In the genomic region with DNA sequence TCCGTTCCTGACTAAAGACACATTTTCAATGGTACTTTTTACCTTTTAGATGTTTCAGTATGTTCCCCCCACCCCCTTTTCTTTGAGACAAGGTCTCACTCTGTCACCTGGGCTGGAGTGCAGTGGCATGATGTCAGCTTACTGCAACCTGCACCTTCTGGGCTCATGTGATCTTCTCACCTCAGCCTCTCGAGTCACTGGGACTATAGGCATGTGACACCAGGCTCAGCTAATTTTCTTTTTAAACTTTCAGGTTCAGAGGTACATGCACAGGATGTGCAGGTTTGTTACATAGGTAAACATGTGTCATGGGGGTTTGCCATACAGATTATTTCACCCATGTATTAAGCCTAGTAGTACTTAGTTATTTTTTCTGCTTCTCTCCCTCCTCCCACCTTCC, we compare ENCODE assay signal across 32 cellular contexts.
DNase-seq lines count a peak whose midpoint lies in the region; ATAC-seq, FAIRE-seq and TF ChIP-seq lines count a peak whose summit lies in the region.
"Had no signal": no experiment of that assay in that cellular context is flagged by ENCODE, and none has a peak within 500 bp of the region (broad histone marks: within the 10 kb centered on the region; RNA-seq: fewer than 3 reads in every experiment).

No MANE protein-coding gene starts in this region.

- H3K79me2 ChIP-seq in GM12878 (ENCODE audit: control insufficient read depth, insufficient read depth, low read length): no peaks in the 10 kb centered on the region
- H3K79me2 ChIP-seq: parathyroid adenoma had no signal

- SMC1A ChIA-PET in GM12878 (lab: Charles Lee; ENCODE audit: uncharacterized antibody, unreplicated experiment): interaction anchor here (0.8 to 7.4 kb wide), 17 partner anchors 9 to 381 kb away, joined by 3 to 43 read pairs (median 4); partner anchors contain the start of genes RPA3 and UMAD1

- H3K4me3 ChIP-seq in GM12878 (no peak overlapping the region), A673 (ENCODE audit: low read depth, low read length, poor library complexity, severe bottlenecking) (no peak overlapping the region)
- H3K4me3 ChIP-seq: neural progenitor cell, suprapubic skin, upper lobe of left lung had no signal

- no peak for ATAC-seq in GM12878
- no peak for ATAC-seq in stimulated activated memory B cell treated with anti-CD40 and anti-IgM and Interleukin-4, amounts not matched to agents 10 μg/mL and 1 μg/mL and 100 μg/mL, for 72 hours
- ATAC-seq: left colon had no signal

- in situ Hi-C loops in GM12878 (cut with MboI): no loop called here

- no peak for TF ChIP-seq EP300 in GM12878 (IDR thresholded peaks at IDR 0.05; ENCODE audit: borderline replicate concordance in 1 of 2, control insufficient read depth in 1 of 2, low read depth in 2 of 2, low read length in 2 of 2)

- H3K4me3 Mint-ChIP-seq in activated CD4-positive, alpha-beta T cell treated with anti-CD3 and anti-CD28 coated beads, Interleukin-2, amount 10 ng/mL, durations not matched to agents 7 days and 5 days: no peak overlapping the region
- H3K4me3 Mint-ChIP-seq in IgD-negative memory B cell: peak overlapping the region in 3 of 4 donors; percentile 54 to 84 (median 58)
- no peak overlapping the region for H3K4me3 Mint-ChIP-seq in stimulated activated memory B cell treated with anti-CD40 and anti-IgM and Interleukin-4, amounts not matched to agents 10 μg/mL and 1 μg/mL and 100 μg/mL, for 72 hours
- H3K4me3 Mint-ChIP-seq: activated CD8-positive, alpha-beta memory T cell treated with anti-CD3 and anti-CD28 coated beads, Interleukin-2, amount 10 ng/mL, durations not matched to agents 7 days and 5 days; neural progenitor cell had no signal

- peak overlapping the region; percentile 65 for H3K27ac Mint-ChIP-seq in activated CD4-positive, alpha-beta T cell treated with anti-CD3 and anti-CD28 coated beads, Interleukin-2, amount 10 ng/mL, durations not matched to agents 7 days and 5 days
- H3K27ac Mint-ChIP-seq in IgD-negative memory B cell: peak overlapping the region; percentile 67 to 96 (median 72)
- peak overlapping the region; percentile 67 for H3K27ac Mint-ChIP-seq in stimulated activated memory B cell treated with anti-CD40 and anti-IgM and Interleukin-4, amounts not matched to agents 10 μg/mL and 1 μg/mL and 100 μg/mL, for 72 hours
- H3K27ac Mint-ChIP-seq: activated CD4-positive, alpha-beta T cell treated with anti-CD3 and anti-CD28 coated beads, Interleukin-2, amount 10 ng/mL, durations not matched to agents 24 days and 14 days; activated CD8-positive, alpha-beta memory T cell treated with anti-CD3 and anti-CD28 coated beads, Interleukin-2, amount 10 ng/mL, durations not matched to agents 7 days and 5 days; neural progenitor cell; stimulated activated effector memory CD8-positive, alpha-beta T cell treated with anti-CD3 and anti-CD28 coated beads, Interleukin-12 subunit alpha, Interleukin-12 subunit beta, amount 100 ng/mL, for 72 hours had no signal

- H3K36me3 ChIP-seq in GM12878 (ENCODE audit: control insufficient read depth in 2 of 2, insufficient read depth in 2 of 2, low read length in 1 of 2): no peaks in the 10 kb centered on the region
- no peaks in the 10 kb centered on the region for H3K36me3 ChIP-seq in A673 (ENCODE audit: insufficient read depth, low read length, poor library complexity, severe bottlenecking)
- H3K36me3 ChIP-seq: neural progenitor cell, suprapubic skin, upper lobe of left lung had no signal

- no peak for FAIRE-seq in GM12878 (lab: Jason Lieb, UNC)
- FAIRE-seq: H1 had no signal

- H3K4me1 ChIP-seq in GM12878 (ENCODE audit: control insufficient read depth, insufficient read depth, low read length) (peaks cover 50% of the 10 kb centered on the region), A673 (ENCODE audit: insufficient read depth, low read length, poor library complexity, severe bottlenecking) (no peaks in the 10 kb centered on the region)
- H3K4me1 ChIP-seq: parathyroid adenoma, suprapubic skin, upper lobe of left lung had no signal

- H3K27me3 ChIP-seq in GM12878 (replicated peaks in 1 of 2; ENCODE audit: control insufficient read depth in 2 of 2, insufficient read depth in 2 of 2, low read length in 1 of 2) (no peaks in the 10 kb centered on the region), A673 (replicated peaks; ENCODE audit: insufficient read depth, low read depth, low read length, poor library complexity) (no peaks in the 10 kb centered on the region)
- H3K27me3 ChIP-seq: neural progenitor cell, suprapubic skin, upper lobe of left lung had no signal

- no peak for DNase-seq in activated CD4-positive, alpha-beta T cell treated with anti-CD3 and anti-CD28 coated beads, Interleukin-2, amount 10 ng/mL, durations not matched to agents 7 days and 5 days
- no peak for DNase-seq in activated CD4-positive, alpha-beta T cell treated with anti-CD3 and anti-CD28 coated beads for 1 hour
- DNase-seq in GM12878 (ENCODE audit: low read depth, low spot score): no peak
- no peak for DNase-seq in Kasumi-1 (lab: John Stamatoyannopoulos, UW)
- no peak for DNase-seq in A673 (ENCODE audit: low spot score)
- no peak for DNase-seq in NCI-H2029 (lab: John Stamatoyannopoulos, UW)
- DNase-seq: 8988T; activated CD4-positive, alpha-beta T cell treated with anti-CD3 and anti-CD28 coated beads, Interleukin-2, amount 10 ng/mL, durations not matched to agents 24 days and 14 days; activated T-cell treated with anti-CD3 and anti-CD28 coated beads, Interleukin-2, amount 50 U/mL, for 48 hours; caudate nucleus; DMS79; erythroblast; GDM1; hypothalamus; KBM-7; left colon; NCI-H1417 treated with DMSO at 0.1 percent for 48 hours; NCI-H2107; NCI-H446; NCI-H748 treated with DMSO at 0.1 percent for 48 hours; retina; SIG-M5; upper lobe of left lung had no signal

- H3K9me3 ChIP-seq in GM12878 (replicated peaks; ENCODE audit: control insufficient read depth, insufficient read depth, low read length) (peaks cover 8% of the 10 kb centered on the region; the same call in 2 of the 3 replicates), A673 (ENCODE audit: low read depth, low read length, poor library complexity, severe bottlenecking) (no peaks in the 10 kb centered on the region)
- H3K9me3 ChIP-seq: suprapubic skin, upper lobe of left lung had no signal

- POLR2A ChIA-PET in activated CD4-positive, alpha-beta T cell treated with anti-CD3 and anti-CD28 coated beads, Interleukin-2, amount 10 ng/mL, durations not matched to agents 7 days and 5 days (lab: Charles Lee): no interaction called here
- POLR2A ChIA-PET in GM12878 (lab: Charles Lee): interaction anchor here (1.1 to 2.9 kb wide), 3 partner anchors 45 to 150 kb away, joined by 4 to 10 read pairs (median 6); partner anchors contain the start of gene GLCCI1
- POLR2A ChIA-PET in A673 (lab: Charles Lee; ENCODE audit: low non-redundant PET): no interaction called here

- no peaks in the 10 kb centered on the region for H4K20me1 ChIP-seq in GM12878 (ENCODE audit: control insufficient read depth, insufficient read depth)

- H3K9ac ChIP-seq in GM12878 (ENCODE audit: control insufficient read depth, insufficient read depth, low read length): no peak overlapping the region
- H3K9ac ChIP-seq: neural progenitor cell, parathyroid adenoma had no signal

- H3K27ac ChIP-seq in GM12878 (ENCODE audit: control insufficient read depth, insufficient read depth) (no peak overlapping the region), A673 (ENCODE audit: low read depth, low read length, poor library complexity, severe bottlenecking) (no peak overlapping the region)
- H3K27ac ChIP-seq: neural progenitor cell, parathyroid adenoma, suprapubic skin, upper lobe of left lung, VCaP had no signal

- CTCF ChIA-PET in activated CD4-positive, alpha-beta T cell treated with anti-CD3 and anti-CD28 coated beads, Interleukin-2, amount 10 ng/mL, durations not matched to agents 7 days and 5 days (lab: Charles Lee): interaction anchor here (1.2 kb wide), 1 partner anchor 137 kb away, joined by 3 read pairs; no protein-coding TSS in a partner anchor
- CTCF ChIA-PET in GM12878 (lab: Yijun Ruan, JAX): interaction anchor here (1.0 to 1.4 kb wide), 2 partner anchors 102 to 136 kb away, joined by 3 to 4 read pairs; no protein-coding TSS in a partner anchor
- CTCF ChIA-PET in A673 (lab: Charles Lee): no interaction called here

- H3K36me3 Mint-ChIP-seq in activated CD4-positive, alpha-beta T cell treated with anti-CD3 and anti-CD28 coated beads, Interleukin-2, amount 10 ng/mL, durations not matched to agents 7 days and 5 days (ENCODE audit: low read depth): peaks cover 24% of the 10 kb centered on the region
- H3K36me3 Mint-ChIP-seq in IgD-negative memory B cell: peaks cover 12% of the 10 kb centered on the region
- H3K36me3 Mint-ChIP-seq in stimulated activated memory B cell treated with anti-CD40 and anti-IgM and Interleukin-4, amounts not matched to agents 10 μg/mL and 1 μg/mL and 100 μg/mL, for 72 hours: peaks cover 16% of the 10 kb centered on the region
- H3K36me3 Mint-ChIP-seq: neural progenitor cell; stimulated activated effector memory CD8-positive, alpha-beta T cell treated with anti-CD3 and anti-CD28 coated beads, Interleukin-12 subunit alpha, Interleukin-12 subunit beta, amount 100 ng/mL, for 72 hours had no signal

- H3K4me1 Mint-ChIP-seq in activated CD4-positive, alpha-beta T cell treated with anti-CD3 and anti-CD28 coated beads, Interleukin-2, amount 10 ng/mL, durations not matched to agents 7 days and 5 days: peaks cover 33% of the 10 kb centered on the region
- peaks cover 45 to 67% (median 53%) of the 10 kb centered on the region in 3 donors for H3K4me1 Mint-ChIP-seq in IgD-negative memory B cell
- peaks cover 49% of the 10 kb centered on the region for H3K4me1 Mint-ChIP-seq in stimulated activated memory B cell treated with anti-CD40 and anti-IgM and Interleukin-4, amounts not matched to agents 10 μg/mL and 1 μg/mL and 100 μg/mL, for 72 hours

- TF ChIP-seq CTCF in GM12878 (IDR thresholded peaks at IDR 0.05 in 2 of 3, conservative IDR thresholded peaks at IDR 0.05 in 1 of 3; ENCODE audit: control insufficient read depth in 2 of 3, extremely low read depth in 1 of 3, insufficient read depth in 1 of 3, low read depth in 3 of 3, low read length in 3 of 3) (no peak), A673 (conservative IDR thresholded peaks at IDR 0.05; ENCODE audit: low read depth, low read length) (no peak)

- no TSS peak for BruUV-seq in GM12878 (replicated peaks; lab: Mats Ljungman, UMichigan)
- no TSS peak for BruUV-seq in A673 (replicated peaks; lab: Mats Ljungman, UMichigan)

- H2AFZ ChIP-seq in GM12878 (ENCODE audit: control insufficient read depth, low read depth, low read length): no peak overlapping the region
- H2AFZ ChIP-seq: neural progenitor cell, parathyroid adenoma had no signal

- TF ChIP-seq RAD21 in GM12878 (IDR thresholded peaks at IDR 0.05; ENCODE audit: insufficient read depth, low read depth, low read length): no peak

- RAD21 ChIA-PET in GM12878 (lab: Charles Lee; ENCODE audit: unreplicated experiment): interaction anchor here (0.7 to 7.7 kb wide), 15 partner anchors 44 to 372 kb away, joined by 3 to 56 read pairs (median 3); partner anchors contain the start of gene GLCCI1

- no peak for TF ChIP-seq POLR2A in GM12878 (IDR thresholded peaks at IDR 0.05; ENCODE audit: low read depth, low read length)

- 96% methylated on average over 2 of the region's 2 CpGs for WGBS in GM12878 (ENCODE audit: insufficient coverage, insufficient replicate concordance, low lambda C conversion rate, missing lambda C conversion rate)

- no peaks in the 10 kb centered on the region for H3K27me3 Mint-ChIP-seq in activated CD4-positive, alpha-beta T cell treated with anti-CD3 and anti-CD28 coated beads, Interleukin-2, amount 10 ng/mL, durations not matched to agents 7 days and 5 days
- no peaks in the 10 kb centered on the region for H3K27me3 Mint-ChIP-seq in IgD-negative memory B cell
- H3K27me3 Mint-ChIP-seq in stimulated activated memory B cell treated with anti-CD40 and anti-IgM and Interleukin-4, amounts not matched to agents 10 μg/mL and 1 μg/mL and 100 μg/mL, for 72 hours: no peaks in the 10 kb centered on the region
- H3K27me3 Mint-ChIP-seq: activated CD4-positive, alpha-beta T cell treated with anti-CD3 and anti-CD28 coated beads, Interleukin-2, amount 10 ng/mL, durations not matched to agents 24 days and 14 days; activated CD8-positive, alpha-beta memory T cell treated with anti-CD3 and anti-CD28 coated beads, Interleukin-2, amount 10 ng/mL, durations not matched to agents 7 days and 5 days had no signal

- peaks cover 9% of the 10 kb centered on the region for H3K9me3 Mint-ChIP-seq in activated CD4-positive, alpha-beta T cell treated with anti-CD3 and anti-CD28 coated beads, Interleukin-2, amount 10 ng/mL, durations not matched to agents 7 days and 5 days
- H3K9me3 Mint-ChIP-seq in IgD-negative memory B cell: peaks cover 2 to 14% (median 9%) of the 10 kb centered on the region in 3 donors
- peaks cover 9% of the 10 kb centered on the region for H3K9me3 Mint-ChIP-seq in stimulated activated memory B cell treated with anti-CD40 and anti-IgM and Interleukin-4, amounts not matched to agents 10 μg/mL and 1 μg/mL and 100 μg/mL, for 72 hours
- H3K9me3 Mint-ChIP-seq: neural progenitor cell; stimulated activated effector memory CD8-positive, alpha-beta T cell treated with anti-CD3 and anti-CD28 coated beads, Interleukin-12 subunit alpha, Interleukin-12 subunit beta, amount 100 ng/mL, for 72 hours had no signal

- intact Hi-C loops in GM12878 (cut with micrococcal nuclease; ENCODE audit: unreplicated experiment): loop anchor here (2.0 to 5.0 kb wide), 6 partner anchors 53 to 400 kb away; partner anchors contain the start of gene MIOS
- intact Hi-C loops in A673 (cut with micrococcal nuclease; ENCODE audit: unreplicated experiment): no loop called here

- no peak overlapping the region for H3K4me2 ChIP-seq in GM12878 (ENCODE audit: control insufficient read depth, insufficient read depth)
- H3K4me2 ChIP-seq: neural progenitor cell had no signal

Comparison
In these comparisons a context has a peak if more than half of its experiments do, and no peak if none do; other contexts are left out.
1. H3K4me3 Mint-ChIP-seq: peak in IgD-negative memory B cell (3 of 4); none in activated CD4-positive, alpha-beta T cell treated with anti-CD3 and anti-CD28 coated beads, Interleukin-2, amount 10 ng/mL, durations not matched to agents 7 days and 5 days (single experiment) and stimulated activated memory B cell treated with anti-CD40 and anti-IgM and Interleukin-4, amounts not matched to agents 10 μg/mL and 1 μg/mL and 100 μg/mL, for 72 hours (single experiment).
2. Peak in every context shown above with its lines, with median percentiles within 50 percentile points of each other: H3K27ac Mint-ChIP-seq.